20 cellular contexts compared by ENCODE assay signal in genomic region chr11:79156031-79156430, GRCh38.
"Had no signal": no experiment of that assay in that cellular context is flagged by ENCODE, and none has a peak within 500 bp of the region (broad histone marks: within the 10 kb centered on the region; RNA-seq: fewer than 3 reads in every experiment).

No MANE protein-coding gene starts in this region.

- DNase-seq: activated CD4-positive, alpha-beta T cell treated with anti-CD3 and anti-CD28 coated beads for 1 hour; activated naive CD4-positive, alpha-beta T cell; activated T-cell treated with anti-CD3 and anti-CD28 coated beads, Interleukin-2, amount 50 U/mL, for 1 hour; adrenal gland; colonic mucosa; erythroblast; glutamatergic neuron; hippocampal formation; left cardiac atrium; mesenchymal stem cell; nephron progenitor cell; nucleus accumbens; small intestine; stimulated activated CD4-positive, alpha-beta T cell treated with anti-CD3 and anti-CD28 coated beads, Interleukin-2, amount 100 ng/mL, for 24 hours; stimulated activated naive CD8-positive, alpha-beta T cell treated with anti-CD3 and anti-CD28 coated beads, Interleukin-15, amount 100 ng/mL, for 72 hours; T-helper 1 cell had no signal

- H3K4me1 ChIP-seq: adrenal gland, colonic mucosa had no signal

- H3K27me3 ChIP-seq: adrenal gland, colonic mucosa, tibial nerve had no signal

- H3K36me3 ChIP-seq: adrenal gland, colonic mucosa, tibial nerve had no signal

- ATAC-seq: activated T-helper 17 cell treated with anti-CD3 and anti-CD28 coated beads, Interleukin-2, amount 50 U/mL, for 72 hours; left cardiac atrium; sciatic nerve; stimulated activated effector memory CD8-positive, alpha-beta T cell treated with anti-CD3 and anti-CD28 coated beads, Interleukin-12 subunit alpha, Interleukin-12 subunit beta, amount 100 ng/mL, for 72 hours; stimulated activated naive CD8-positive, alpha-beta T cell treated with anti-CD3 and anti-CD28 coated beads, Interleukin-15, amount 100 ng/mL, for 72 hours had no signal

- H3K4me3 ChIP-seq: adrenal gland, colonic mucosa, tibial nerve had no signal

- H3K9me3 ChIP-seq: adrenal gland, colonic mucosa, tibial nerve had no signal

- H3K27ac ChIP-seq: adrenal gland, colonic mucosa, tibial nerve had no signal
